9 cellular contexts compared by ENCODE assay signal in genomic region chr20:51400051-51400926, GRCh38.
DNase-seq lines count a peak whose midpoint lies in the region; ATAC-seq and TF ChIP-seq lines count a peak whose summit lies in the region.
"Had no signal": no experiment of that assay in that cellular context is flagged by ENCODE, and none has a peak within 500 bp of the region (broad histone marks: within the 10 kb centered on the region; RNA-seq: fewer than 3 reads in every experiment).

No MANE protein-coding gene starts in this region.

- peaks cover 11% of the 10 kb centered on the region for H3K79me1 ChIP-seq in trophoblast cell (ENCODE audit: low read length)

- no peak overlapping the region for H3K14ac ChIP-seq in trophoblast cell (ENCODE audit: low read length)

- H2BK12ac ChIP-seq in trophoblast cell (ENCODE audit: low read length): peak overlapping the region; percentile 47

- peak overlapping the region; percentile 2 for H4K91ac ChIP-seq in trophoblast cell (ENCODE audit: low read depth, low read length)

- no CpG with 5 or more reads among the region's 17 CpGs for WGBS in trophoblast cell (ENCODE audit: extremely low coverage, insufficient coverage, insufficient read length)

- H3K23ac ChIP-seq in trophoblast cell (ENCODE audit: low read length): no peak overlapping the region

- H3K27me3 ChIP-seq in trophoblast cell (ENCODE audit: insufficient read depth, low read length): no peaks in the 10 kb centered on the region
- no peaks in the 10 kb centered on the region for H3K27me3 ChIP-seq in ascending aorta

- peak; percentile 54 for ATAC-seq in HG03469 (IDR thresholded peaks at IDR 0.05; ENCODE audit: unreplicated experiment)
- ATAC-seq: A549 had no signal

- H3K4me1 ChIP-seq in trophoblast cell (ENCODE audit: control insufficient read depth in 1 of 2, insufficient read depth in 2 of 2, low read length in 2 of 2): peaks cover 3 to 10% of the 10 kb centered on the region in 2 experiments
- peaks cover 0 to 9% of the 10 kb centered on the region in 2 donors for H3K4me1 ChIP-seq in ascending aorta
- H3K4me1 ChIP-seq: A549 had no signal

- DNase-seq in SIG-M5 treated with dmso at 0.1 percent for 504 hours (lab: John Stamatoyannopoulos, UW; ENCODE audit: unreplicated experiment) (peak; percentile 19), SIG-M5 (lab: John Stamatoyannopoulos, UW) (no peak), trophoblast cell (no peak), ascending aorta (ENCODE audit: low spot score in 2 of 2) (no peak), HuH-7 (ENCODE audit: low spot score) (no peak), AML-193 (lab: John Stamatoyannopoulos, UW) (no peak)
- peak; percentile 61 for DNase-seq in activated CD8-positive, alpha-beta memory T cell treated with anti-CD3 and anti-CD28 coated beads, Interleukin-2, amount 50 U/mL, for 4 hours

- TF ChIP-seq CTCF in ascending aorta (IDR thresholded peaks at IDR 0.05): no peak

- peak overlapping the region; percentile 27 for H2AK5ac ChIP-seq in trophoblast cell (ENCODE audit: low read length)

- no peak overlapping the region for H3K4me2 ChIP-seq in trophoblast cell (ENCODE audit: low read length)
- H3K4me2 ChIP-seq: A549 had no signal

- H3K4me3 ChIP-seq in trophoblast cell (ENCODE audit: low read depth, low read length) (no peak overlapping the region), ascending aorta (no peak overlapping the region)
- H3K4me3 ChIP-seq: A549 had no signal

- no peak overlapping the region for H3K18ac ChIP-seq in trophoblast cell (ENCODE audit: low read length)

- no peak overlapping the region for H3K4ac ChIP-seq in trophoblast cell (ENCODE audit: low read depth, low read length)

- H2AFZ ChIP-seq in trophoblast cell (ENCODE audit: insufficient read depth, low read length, poor library complexity): no peak overlapping the region

- H3K9me3 ChIP-seq in trophoblast cell (ENCODE audit: insufficient read depth, low read depth, low read length) (no peaks in the 10 kb centered on the region), ascending aorta (no peaks in the 10 kb centered on the region)
- H3K9me3 ChIP-seq: A549 had no signal

- H4K12ac ChIP-seq in trophoblast cell (ENCODE audit: low read depth, low read length): no peak overlapping the region

- H3K36me3 ChIP-seq in trophoblast cell (ENCODE audit: control insufficient read depth in 1 of 2, insufficient read depth in 2 of 2, low read length in 2 of 2) (peaks cover 0 to 3% of the 10 kb centered on the region in 2 experiments), ascending aorta (no peaks in the 10 kb centered on the region)

- intact Hi-C loops in ascending aorta (cut with DNase I): no loop called here

- peak overlapping the region; percentile 3 for H4K8ac ChIP-seq in trophoblast cell (ENCODE audit: low read depth, low read length)

- no peak overlapping the region for H3K27ac ChIP-seq in trophoblast cell (ENCODE audit: low read depth, low read length)
- H3K27ac ChIP-seq in ascending aorta: peak overlapping the region in 1 of 2 donors; percentile 8
- H3K27ac ChIP-seq: A549 had no signal

- H3K9ac ChIP-seq in trophoblast cell (ENCODE audit: low read length): no peak overlapping the region

- H3K79me2 ChIP-seq in trophoblast cell (ENCODE audit: control insufficient read depth, insufficient read depth, low read length, poor library complexity): no peaks in the 10 kb centered on the region

- peak overlapping the region; percentile 1 for H2BK120ac ChIP-seq in trophoblast cell (ENCODE audit: insufficient read depth, low read length, poor library complexity)

- H2BK5ac ChIP-seq in trophoblast cell (ENCODE audit: low read depth, low read length, poor library complexity): no peak overlapping the region

Comparison
In these comparisons a context has a peak if more than half of its experiments do, and no peak if none do; other contexts are left out.
1. DNase-seq: peak in SIG-M5 treated with dmso at 0.1 percent for 504 hours (single experiment) and activated CD8-positive, alpha-beta memory T cell treated with anti-CD3 and anti-CD28 coated beads, Interleukin-2, amount 50 U/mL, for 4 hours (single experiment); none in SIG-M5 (single experiment), trophoblast cell (0 of 2), ascending aorta (0 of 2), HuH-7 (single experiment) and AML-193 (0 of 2).